14 cellular contexts compared by ENCODE assay signal in genomic region chr17:29905086-29905878, GRCh38. TPM values are rescaled to one million over a fixed set of nuclear protein-coding genes. Genes with fewer than 3 reads are reported as not detected.
DNase-seq lines count a peak whose midpoint lies in the region; ATAC-seq and TF ChIP-seq lines count a peak whose summit lies in the region.
"Had no signal": no experiment of that assay in that cellular context is flagged by ENCODE, and none has a peak within 500 bp of the region (broad histone marks: within the 10 kb centered on the region; RNA-seq: fewer than 3 reads in every experiment).

No MANE protein-coding gene starts in this region.

- TF ChIP-seq CTCF in C4-2B (conservative IDR thresholded peaks at IDR 0.05), result no peak
- TF ChIP-seq CTCF in mucosa of descending colon (IDR thresholded peaks at IDR 0.05), result no peak
- no peak for TF ChIP-seq CTCF in transverse colon (IDR thresholded peaks at IDR 0.05)

- TF ChIP-seq EP300 in transverse colon (IDR thresholded peaks at IDR 0.05; ENCODE audit: low read depth), result no peak

- 100% methylated on average over 3 of the region's 3 CpGs; no CpG with 5 or more reads in 1 of the 2 donors for WGBS in transverse colon (ENCODE audit: low coverage in 1 of 2), 2 donors

- no peaks in the 10 kb centered on the region for H3K27me3 ChIP-seq in SJCRH30
- H3K27me3 ChIP-seq in transverse colon, result no peaks in the 10 kb centered on the region
- H3K27me3 ChIP-seq: BLaER1 treated with 17β-estradiol and CSF1 and Interleukin-3, amounts not matched to agents 10 nM and 100 nM had no signal

- intact Hi-C loops in mucosa of descending colon (cut with DNase I, micrococcal nuclease), result no loop called here
- intact Hi-C loops in transverse colon (cut with DNase I; ENCODE audit: low total_unique reads), result no loop called here

- H3K4me3 ChIP-seq in SJCRH30, result no peak overlapping the region
- no peak overlapping the region for H3K4me3 ChIP-seq in mucosa of descending colon
- no peak overlapping the region for H3K4me3 ChIP-seq in transverse colon

- TF ChIP-seq POLR2A in transverse colon (IDR thresholded peaks at IDR 0.05), result no peak

- no peaks in the 10 kb centered on the region for H3K36me3 ChIP-seq in SJCRH30
- no peaks in the 10 kb centered on the region for H3K36me3 ChIP-seq in mucosa of descending colon (ENCODE audit: low read depth)
- H3K36me3 ChIP-seq in transverse colon, result no peaks in the 10 kb centered on the region

- ATAC-seq in mucosa of descending colon (peak; percentile 84), HG03565 (IDR thresholded peaks at IDR 0.05; ENCODE audit: unreplicated experiment) (no peak)
- ATAC-seq: HCT116 had no signal

- DNase-seq in SJCRH30, result peak; percentile 44 to 51
- peak in 2 of 3 donors; percentile 10 to 44 for DNase-seq in mucosa of descending colon
- DNase-seq in transverse colon, result peak; percentile 20
- no peak for DNase-seq in amygdala (lab: John Stamatoyannopoulos, UW)
- no peak for DNase-seq in cortex of kidney (lab: John Stamatoyannopoulos, UW)
- DNase-seq: 8988T; AML-193; CD4-positive, alpha-beta memory T cell; DMS79; EL had no signal

- H3K9me3 ChIP-seq in SJCRH30 (replicated peaks), result peaks cover 16% of the 10 kb centered on the region
- no peaks in the 10 kb centered on the region for H3K9me3 ChIP-seq in mucosa of descending colon
- H3K9me3 ChIP-seq in transverse colon, result no peaks in the 10 kb centered on the region

- H3K27ac ChIP-seq in C4-2B (peak overlapping the region; percentile 1; the same call in 1 of the 2 replicates), SJCRH30 (no peak overlapping the region), transverse colon (no peak overlapping the region)
- H3K27ac ChIP-seq: BLaER1 treated with 17β-estradiol and CSF1 and Interleukin-3, amounts not matched to agents 10 nM and 100 nM had no signal

- in situ Hi-C loops in transverse colon (cut with MboI; ENCODE audit: low pct_ligation_motif_present in 1 of 4, low pct_unique_long_range_greater_than_20kb in 1 of 4, low sequenced_read_pairs in 3 of 4), result no loop called here

- H3K4me1 ChIP-seq in SJCRH30 (no peaks in the 10 kb centered on the region), mucosa of descending colon (ENCODE audit: low read depth) (no peaks in the 10 kb centered on the region), transverse colon (no peaks in the 10 kb centered on the region)
- H3K4me1 ChIP-seq: BLaER1 treated with 17β-estradiol and CSF1 and Interleukin-3, amounts not matched to agents 10 nM and 100 nM had no signal

RNA-seq across cellular contexts. Expression of gene SSH2, which starts 24.7 kb away (rescaled TPM):
- total RNA-seq in SJCRH30 (2014; rRNA removed; shearing (Covaris generic)), result 29.9 and 34.8 TPM in 2 replicates
- total RNA-seq in mucosa of descending colon (10 to 100 TPM; 32.1 to 47.8 (median 40.8) TPM), transverse colon (10 to 100 TPM; 15.3 to 99.9 (median 46.0) TPM)

RNA-seq across cellular contexts. Expression of gene EFCAB5, which starts 36.2 kb away (rescaled TPM):
- 0.15 TPM in 1 of 2 replicates, not detected in the other for total RNA-seq in SJCRH30 (2014; rRNA removed; shearing (Covaris generic))
- total RNA-seq in mucosa of descending colon (1 to 10 TPM; 1.0 to 4.1 (median 2.4) TPM), transverse colon (1 to 10 TPM in 3 of 4 donors, under 1 TPM in 1; 1.00 to 3.7 (median 1.9) TPM)

Comparison
In these comparisons a context has a peak if more than half of its experiments do, and no peak if none do; other contexts are left out.
1. DNase-seq: peak in SJCRH30 (2 of 2), mucosa of descending colon (2 of 3) and transverse colon (single experiment); none in amygdala (0 of 56) and cortex of kidney (single experiment).